9 cellular contexts compared by ENCODE assay signal in genomic region chr12:64682572-64683277, GRCh38.
DNase-seq lines count a peak whose midpoint lies in the region; ATAC-seq, FAIRE-seq and TF ChIP-seq lines count a peak whose summit lies in the region.
"Had no signal": no experiment of that assay in that cellular context is flagged by ENCODE, and none has a peak within 500 bp of the region (broad histone marks: within the 10 kb centered on the region; RNA-seq: fewer than 3 reads in every experiment).

No MANE protein-coding gene starts in this region.

- ATAC-seq in HG03469 (IDR thresholded peaks at IDR 0.05; ENCODE audit: unreplicated experiment) (no peak), GM18867 (IDR thresholded peaks at IDR 0.05; ENCODE audit: unreplicated experiment) (no peak)

- DNase-seq in G401 (ENCODE audit: low spot score) = peak; percentile 29
- peak; percentile 55 for DNase-seq in NCI-H345 (lab: John Stamatoyannopoulos, UW)
- DNase-seq in dermis microvascular lymphatic vessel endothelial cell (ENCODE audit: low read depth in 2 of 2) = peak; percentile 21 to 60
- no peak for DNase-seq in osteoblast (ENCODE audit: insufficient read length, low spot score, missing footprints)
- no peak for DNase-seq in GM12891 (ENCODE audit: insufficient read length, low spot score)
- DNase-seq in NCI-H1105 treated with DMSO at 0.1 percent for 48 hours (lab: John Stamatoyannopoulos, UW) = no peak
- DNase-seq: posterior cingulate gyrus had no signal

- peaks cover 19% of the 10 kb centered on the region for H3K4me1 ChIP-seq in osteoblast (ENCODE audit: insufficient read depth, low read length)

- no peak for TF ChIP-seq POLR2A in GM12891 (IDR thresholded peaks at IDR 0.05; ENCODE audit: low read depth, low read length)

- H4K20me1 ChIP-seq in osteoblast (ENCODE audit: insufficient read depth, low read length) = no peaks in the 10 kb centered on the region

- no peak for FAIRE-seq in GM12891 (lab: Jason Lieb, UNC)

- no peak overlapping the region for H3K27ac ChIP-seq in osteoblast (ENCODE audit: low read depth, low read length)

- peak overlapping the region; percentile 23 for H3K4me2 ChIP-seq in osteoblast (ENCODE audit: insufficient read depth, low read length)

- peaks cover 2% of the 10 kb centered on the region for H3K36me3 ChIP-seq in osteoblast (ENCODE audit: insufficient read depth, low read length)

- no peak for TF ChIP-seq CTCF in osteoblast (IDR thresholded peaks at IDR 0.05; ENCODE audit: extremely low read depth, low read depth, low read length)

- peaks cover 42% of the 10 kb centered on the region for H3K79me2 ChIP-seq in osteoblast (ENCODE audit: insufficient read depth, low read length)

- no peaks in the 10 kb centered on the region for H3K9me3 ChIP-seq in osteoblast (ENCODE audit: low read depth, low read length)

- no peak overlapping the region for H2AFZ ChIP-seq in osteoblast (ENCODE audit: low read length)

- no peaks in the 10 kb centered on the region for H3K27me3 ChIP-seq in osteoblast (ENCODE audit: insufficient read depth, low read length)

- no peak overlapping the region for H3K4me3 ChIP-seq in osteoblast (ENCODE audit: insufficient read depth, low read length)

- in situ Hi-C loops in G401 (cut with HindIII; ENCODE audit: low sequenced_read_pairs) = loop anchor here (25.0 kb wide), 1 partner anchor 145 kb away; no protein-coding TSS in a partner anchor

TF ChIP-seq in GM12891, 5 proteins besides CTCF, POLR2A, EP300 and RAD21:
- no peak for TF ChIP-seq TAF1 (IDR thresholded peaks at IDR 0.05; ENCODE audit: low read depth, low read length)
- no peak for TF ChIP-seq PAX5 (IDR thresholded peaks at IDR 0.05; ENCODE audit: insufficient read depth, low read length, severe bottlenecking)
- TF ChIP-seq SPI1 (IDR thresholded peaks at IDR 0.05; ENCODE audit: low read depth, low read length) = no peak
- no peak for TF ChIP-seq POU2F2 (IDR thresholded peaks at IDR 0.05; ENCODE audit: low read depth, low read length)
- no peak for TF ChIP-seq POLR2AphosphoS5 (IDR thresholded peaks at IDR 0.05; ENCODE audit: low read depth, low read length)

Comparison
In these comparisons a context has a peak if more than half of its experiments do, and no peak if none do; other contexts are left out.
1. DNase-seq: peak in G401 (single experiment), NCI-H345 (single experiment) and dermis microvascular lymphatic vessel endothelial cell (2 of 2); none in osteoblast (single experiment), GM12891 (single experiment) and NCI-H1105 treated with DMSO at 0.1 percent for 48 hours (single experiment).